ENCODE assay signal across 15 cellular contexts in the genomic region with DNA sequence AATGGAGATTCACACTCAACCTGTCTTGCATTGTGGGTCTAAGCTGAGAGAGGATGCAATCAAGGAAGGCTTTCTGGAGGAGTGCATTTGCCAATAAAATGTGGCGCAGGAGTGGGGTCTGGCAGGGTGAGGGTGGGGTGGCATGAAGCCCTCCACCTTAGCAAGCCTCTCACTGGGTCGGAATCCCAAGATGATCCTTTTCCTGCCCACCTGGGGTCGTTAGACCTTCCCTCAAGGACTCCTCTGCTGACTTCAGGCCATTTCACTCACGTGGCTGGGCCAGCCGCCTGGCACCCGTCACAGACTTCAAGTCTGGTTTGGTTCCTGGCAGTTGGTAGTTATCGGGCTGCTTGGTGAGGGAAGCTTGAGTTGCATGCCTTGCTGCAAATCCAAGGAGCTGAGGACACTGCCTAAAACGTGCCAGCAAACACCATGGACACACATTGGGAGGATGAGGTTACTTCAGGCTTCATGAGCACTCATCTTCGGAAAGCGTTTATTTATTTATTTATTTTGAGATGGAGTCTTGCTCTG. TPM values are rescaled to one million over a fixed set of nuclear protein-coding genes. Genes with fewer than 3 reads are reported as not detected.
DNase-seq lines count a peak whose midpoint lies in the region; ATAC-seq and TF ChIP-seq lines count a peak whose summit lies in the region.
"Had no signal": no experiment of that assay in that cellular context is flagged by ENCODE, and none has a peak within 500 bp of the region (broad histone marks: within the 10 kb centered on the region; RNA-seq: fewer than 3 reads in every experiment).

No MANE protein-coding gene starts in this region.

- peaks cover 71% of the 10 kb centered on the region for H3K4me1 Mint-ChIP-seq in activated T-cell treated with anti-CD3 and anti-CD28 coated beads, Interleukin-2, amount 50 U/mL, for 72 hours (ENCODE audit: low read depth)

- H3K4me3 ChIP-seq in Loucy (ENCODE audit: low read length, poor library complexity, severe bottlenecking) (peak overlapping the region; percentile 98), adrenal gland (peak overlapping the region in 1 of 4 donors; percentile 96), smooth muscle cell (no peak overlapping the region)
- no peak overlapping the region for H3K4me3 ChIP-seq in effector memory CD4-positive, alpha-beta T cell (ENCODE audit: insufficient read depth, low read depth, low read length, poor library complexity, severe bottlenecking)

- no peaks in the 10 kb centered on the region for H3K9me3 Mint-ChIP-seq in activated T-cell treated with anti-CD3 and anti-CD28 coated beads, Interleukin-2, amount 50 U/mL, for 72 hours

- no peak for ATAC-seq in activated T-cell treated with anti-CD3 and anti-CD28 coated beads, Interleukin-2, amount 50 U/mL, for 72 hours (replicated peaks in 1 of 2)

- H3K27me3 ChIP-seq in Loucy (ENCODE audit: insufficient read depth, low read length, poor library complexity, severe bottlenecking) (no peaks in the 10 kb centered on the region), adrenal gland (no peaks in the 10 kb centered on the region), smooth muscle cell (ENCODE audit: low read depth) (no peaks in the 10 kb centered on the region)
- no peaks in the 10 kb centered on the region for H3K27me3 ChIP-seq in effector memory CD4-positive, alpha-beta T cell (replicated peaks; ENCODE audit: control insufficient read depth, insufficient read depth, low read length, poor library complexity, severe bottlenecking)

- H3K36me3 ChIP-seq in Loucy (ENCODE audit: insufficient read depth, low read length): peaks cover 36% of the 10 kb centered on the region; the same call in 1 of the 2 replicates
- peaks cover 0 to 52% of the 10 kb centered on the region in 2 donors for H3K36me3 ChIP-seq in adrenal gland (replicated peaks in 1 of 2)
- peaks cover 11% of the 10 kb centered on the region for H3K36me3 ChIP-seq in smooth muscle cell (ENCODE audit: low read depth)
- peaks cover 39% of the 10 kb centered on the region for H3K36me3 ChIP-seq in effector memory CD4-positive, alpha-beta T cell (ENCODE audit: control insufficient read depth, insufficient read depth, low read length)

- H3F3A ChIP-seq in Loucy (ENCODE audit: low read depth) (0 out of 2 replicates have a peak, but pooled peaks cover 6% of the 10 kb centered on the region), smooth muscle cell (ENCODE audit: low read depth) (peaks cover 3% of the 10 kb centered on the region)

- H3K9me2 ChIP-seq in Loucy (replicated peaks; ENCODE audit: low read depth, low read length): no peaks in the 10 kb centered on the region

- H3K4me3 Mint-ChIP-seq in activated T-cell treated with anti-CD3 and anti-CD28 coated beads, Interleukin-2, amount 50 U/mL, for 72 hours: peak overlapping the region; percentile 96 to 99

- H2AFZ ChIP-seq in Loucy (ENCODE audit: low read length): no peak overlapping the region
- no peak overlapping the region for H2AFZ ChIP-seq in smooth muscle cell (ENCODE audit: low read depth)

- H3K4me2 ChIP-seq in Loucy (ENCODE audit: low read depth, low read length, poor library complexity, severe bottlenecking) (peak overlapping the region; percentile 90), smooth muscle cell (peak overlapping the region; percentile 99)

- TF ChIP-seq POLR2A in adrenal gland (IDR thresholded peaks at IDR 0.05): peak in 1 of 2 donors; percentile 13

- H4K20me1 ChIP-seq in Loucy (ENCODE audit: insufficient read depth, low read length, poor library complexity, severe bottlenecking): peaks cover 45% of the 10 kb centered on the region
- peaks cover 64% of the 10 kb centered on the region for H4K20me1 ChIP-seq in smooth muscle cell (ENCODE audit: low read depth)

- H3K36me3 Mint-ChIP-seq in activated T-cell treated with anti-CD3 and anti-CD28 coated beads, Interleukin-2, amount 50 U/mL, for 72 hours (ENCODE audit: insufficient read depth in 2 of 2): peaks cover 9 to 24% of the 10 kb centered on the region in 2 donors

- no peak for DNase-seq in activated T-cell treated with anti-CD3 and anti-CD28 coated beads, Interleukin-2, amount 50 U/mL, for 72 hours
- no peak for DNase-seq in activated T-cell treated with anti-CD3 and anti-CD28 coated beads, Interleukin-2, amount 50 U/mL, for 1 hour
- peak in 2 of 7 donors; percentile 36 to 55 for DNase-seq in adrenal gland
- DNase-seq in smooth muscle cell (lab: John Stamatoyannopoulos, UW; ENCODE audit: unreplicated experiment): no peak
- DNase-seq in NCI-H1048 (lab: John Stamatoyannopoulos, UW): no peak
- DNase-seq in NCI-H1417 treated with DMSO at 0.1 percent for 48 hours (lab: John Stamatoyannopoulos, UW): no peak
- no peak for DNase-seq in effector memory CD4-positive, alpha-beta T cell
- DNase-seq: activated CD4-positive, alpha-beta T cell treated with anti-CD3 and anti-CD28 coated beads, Interleukin-2, amount 50 U/mL, for 1 hour; glutamatergic neuron; islet precursor cell; NCI-H1930; NCI-H526; occipital lobe had no signal

- intact Hi-C loops in adrenal gland (cut with DNase I): no loop called here

- H3K79me2 ChIP-seq in Loucy (ENCODE audit: insufficient read depth, low read length) (peaks cover 70% of the 10 kb centered on the region), smooth muscle cell (ENCODE audit: low read depth) (peaks cover 38% of the 10 kb centered on the region)

- TF ChIP-seq CTCF in Loucy (conservative IDR thresholded peaks at IDR 0.05; ENCODE audit: low read length) (no peak), adrenal gland (IDR thresholded peaks at IDR 0.05) (no peak), smooth muscle cell (IDR thresholded peaks at IDR 0.05; ENCODE audit: borderline replicate concordance, insufficient read depth, poor library complexity, severe bottlenecking) (no peak)

- WGBS in adrenal gland, 4 donors: 51 to 68% (median 63%) methylated on average over 6 to 10 of the region's 10 CpGs
- WGBS in smooth muscle cell (ENCODE audit: low lambda C conversion rate): 96% methylated on average over 10 of the region's 10 CpGs

- H3K9ac ChIP-seq in Loucy (ENCODE audit: low read depth, low read length, poor library complexity, severe bottlenecking) (peak overlapping the region; percentile 99), smooth muscle cell (ENCODE audit: low read depth) (no peak overlapping the region)

- no peaks in the 10 kb centered on the region for H3K9me3 ChIP-seq in Loucy (ENCODE audit: insufficient read depth, low read depth, low read length)
- no peaks in the 10 kb centered on the region for H3K9me3 ChIP-seq in adrenal gland (replicated peaks in 1 of 3)
- no peaks in the 10 kb centered on the region for H3K9me3 ChIP-seq in smooth muscle cell (replicated peaks; ENCODE audit: low read depth)
- H3K9me3 ChIP-seq in effector memory CD4-positive, alpha-beta T cell (ENCODE audit: control insufficient read depth, low read length): no peaks in the 10 kb centered on the region

- H3K27me3 Mint-ChIP-seq in activated T-cell treated with anti-CD3 and anti-CD28 coated beads, Interleukin-2, amount 50 U/mL, for 72 hours (ENCODE audit: low read depth): no peaks in the 10 kb centered on the region

- H3K27ac ChIP-seq in adrenal gland: peak overlapping the region in 4 of 5 donors; percentile 85 to 94 (median 90)
- H3K27ac ChIP-seq in smooth muscle cell (ENCODE audit: low read depth): no peak overlapping the region
- no peak overlapping the region for H3K27ac ChIP-seq in effector memory CD4-positive, alpha-beta T cell (ENCODE audit: insufficient read depth, low read length, poor library complexity, severe bottlenecking)
- H3K27ac ChIP-seq: epithelial cell of prostate had no signal

- H3K4me1 ChIP-seq in Loucy (ENCODE audit: insufficient read depth, low read length, poor library complexity, severe bottlenecking): peaks cover 43% of the 10 kb centered on the region
- peaks cover 43 to 56% of the 10 kb centered on the region in 2 donors for H3K4me1 ChIP-seq in adrenal gland (replicated peaks in 1 of 2)
- H3K4me1 ChIP-seq in smooth muscle cell (ENCODE audit: low read depth): peaks cover 4% of the 10 kb centered on the region
- H3K4me1 ChIP-seq in effector memory CD4-positive, alpha-beta T cell (ENCODE audit: control insufficient read depth, insufficient read depth, low read length, poor library complexity, severe bottlenecking): peaks cover 18% of the 10 kb centered on the region

- H3K27ac Mint-ChIP-seq in activated T-cell treated with anti-CD3 and anti-CD28 coated beads, Interleukin-2, amount 50 U/mL, for 72 hours: peak overlapping the region; percentile 72

RNA-seq across cellular contexts. Expression of gene GPI, which starts 2.5 kb away (rescaled TPM):
- total RNA-seq in activated T-cell treated with anti-CD3 and anti-CD28 coated beads, Interleukin-2, amount 50 U/mL, for 72 hours: 100 to 1,000 TPM; 240 to 282 TPM
- total RNA-seq in adrenal gland (100 to 1,000 TPM; 336 to 680 (median 490) TPM), smooth muscle cell (113 and 132 TPM in 2 replicates)
- polyA plus RNA-seq in adrenal gland (100 to 1,000 TPM; 214 to 335 (median 255) TPM), smooth muscle cell (223 and 233 TPM in 2 replicates)

RNA-seq across cellular contexts. Expression of gene PDCD2L, which starts 36.7 kb away (rescaled TPM):
- 10 to 100 TPM; 23.2 to 34.4 TPM for total RNA-seq in activated T-cell treated with anti-CD3 and anti-CD28 coated beads, Interleukin-2, amount 50 U/mL, for 72 hours
- total RNA-seq in adrenal gland (10 to 100 TPM in 5 of 8 donors, 1 to 10 TPM in 3; 7.6 to 26.1 (median 11.2) TPM), smooth muscle cell (6.0 and 14.5 TPM in 2 replicates)
- polyA plus RNA-seq in adrenal gland (10 to 100 TPM; 12.7 to 13.2 (median 13.0) TPM), smooth muscle cell (4.3 and 4.4 TPM in 2 replicates)

Comparison
In these comparisons a context has a peak if more than half of its experiments do, and no peak if none do; other contexts are left out.
1. H3K27ac ChIP-seq: peak in adrenal gland (4 of 5); none in smooth muscle cell (single experiment) and effector memory CD4-positive, alpha-beta T cell (single experiment).